12 cellular contexts compared by ENCODE assay signal in the genomic region with DNA sequence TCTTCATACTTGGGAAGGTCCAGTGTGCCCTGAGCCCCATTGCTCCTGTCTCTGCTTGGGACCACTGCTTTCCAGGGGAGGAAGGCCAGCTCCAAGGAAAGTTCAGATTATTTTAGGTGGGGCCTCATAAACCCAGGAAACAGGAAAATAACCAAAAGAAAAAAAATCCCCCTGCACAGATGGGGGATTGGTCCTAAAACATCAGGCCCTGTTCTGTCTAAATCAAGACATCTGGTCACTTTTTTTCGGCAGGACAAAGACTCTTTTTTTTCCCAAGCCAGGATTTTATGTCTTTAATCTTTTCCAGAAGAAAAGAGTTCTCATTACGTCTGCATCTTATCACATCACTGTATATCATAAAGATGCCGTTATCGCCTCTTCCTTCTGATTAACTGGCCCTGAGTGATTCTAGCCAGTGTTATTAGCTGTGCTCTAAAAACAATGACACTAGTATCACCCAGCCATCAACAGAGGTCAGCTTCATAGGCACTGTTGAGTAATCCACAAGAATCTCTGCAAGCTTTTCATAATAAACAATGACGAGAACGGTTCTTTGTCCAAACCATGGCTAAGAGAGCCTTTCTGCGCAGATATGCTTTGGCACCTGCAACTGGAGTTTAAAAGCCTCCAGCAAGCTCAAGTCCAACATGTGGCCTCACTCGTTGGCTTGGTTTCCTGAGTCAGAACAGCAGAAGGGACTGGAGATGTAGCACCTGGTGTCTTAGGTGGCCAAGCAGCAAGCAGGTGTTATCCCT.
DNase-seq lines count a peak whose midpoint lies in the region; ATAC-seq and FAIRE-seq lines count a peak whose summit lies in the region.
"Had no signal": no experiment of that assay in that cellular context is flagged by ENCODE, and none has a peak within 500 bp of the region (broad histone marks: within the 10 kb centered on the region; RNA-seq: fewer than 3 reads in every experiment).

No MANE protein-coding gene starts in this region.

- no peak for ATAC-seq in GM18873 (IDR thresholded peaks at IDR 0.05; ENCODE audit: low FRiP score, unreplicated experiment)
- ATAC-seq: activated CD4-positive, CD25-positive, alpha-beta regulatory T cell treated with anti-CD3 and anti-CD28 coated beads, Interleukin-2, amount 50 U/mL, for 24 hours; naive thymus-derived CD4-positive, alpha-beta T cell had no signal

- DNase-seq in C1 segment of cervical spinal cord (lab: John Stamatoyannopoulos, UW) (peak in 11 of 14 donors; percentile 7 to 61 (median 39)), amygdala (lab: John Stamatoyannopoulos, UW) (peak in 34 of 56 donors; percentile 8 to 83 (median 48)), frontal cortex (ENCODE audit: low spot score in 2 of 2) (peak; percentile 38 to 46), putamen (ENCODE audit: low spot score) (peak; percentile 93), A172 (ENCODE audit: low spot score) (no peak)
- DNase-seq in stimulated activated CD8-positive, alpha-beta memory T cell treated with anti-CD3 and anti-CD28 coated beads, Interleukin-4, amount 100 ng/mL, for 48 hours, result no peak
- no peak for DNase-seq in activated T-cell treated with anti-CD3 and anti-CD28 coated beads, Interleukin-2, amount 50 U/mL, for 1 hour
- DNase-seq: activated naive CD4-positive, alpha-beta T cell treated with Interleukin-2 at 50 U/mL for 16 hours; CD4-positive, CD25-positive, alpha-beta regulatory T cell; naive thymus-derived CD4-positive, alpha-beta T cell had no signal

- FAIRE-seq in frontal cortex (lab: Jason Lieb, UNC), result peak; percentile 65

Comparison
In these comparisons a context has a peak if more than half of its experiments do, and no peak if none do; other contexts are left out.
1. DNase-seq: peak in C1 segment of cervical spinal cord (11 of 14), amygdala (34 of 56), frontal cortex (2 of 2) and putamen (single experiment); none in stimulated activated CD8-positive, alpha-beta memory T cell treated with anti-CD3 and anti-CD28 coated beads, Interleukin-4, amount 100 ng/mL, for 48 hours (single experiment), A172 (single experiment) and activated T-cell treated with anti-CD3 and anti-CD28 coated beads, Interleukin-2, amount 50 U/mL, for 1 hour (single experiment).